Comparison of ENCODE assay signal across 11 cellular contexts in genomic region chr7:64886956-64887545, GRCh38.
"Had no signal": no experiment of that assay in that cellular context is flagged by ENCODE, and none has a peak within 500 bp of the region (broad histone marks: within the 10 kb centered on the region; RNA-seq: fewer than 3 reads in every experiment).

No MANE protein-coding gene starts in this region.

- H3K27ac ChIP-seq: cardiac muscle cell, foreskin keratinocyte, sigmoid colon had no signal

- DNase-seq: activated CD4-positive, alpha-beta T cell treated with anti-CD3 and anti-CD28 coated beads, Interleukin-2, amount 50 U/mL, for 1 hour; activated naive CD4-positive, alpha-beta T cell; activated T-cell treated with anti-CD3 and anti-CD28 coated beads, Interleukin-2, amount 50 U/mL, for 4 hours; foreskin keratinocyte; mucosa of descending colon; occipital lobe; stimulated activated naive CD4-positive, alpha-beta T cell had no signal

- H3K36me3 ChIP-seq: cardiac muscle cell, sigmoid colon had no signal

- H3K4me3 ChIP-seq: cardiac muscle cell, mucosa of descending colon had no signal

- H3K9me3 ChIP-seq: mucosa of descending colon, sigmoid colon had no signal

- H3K9me3 Mint-ChIP-seq: activated T-cell treated with anti-CD3 and anti-CD28 coated beads, Interleukin-2, amount 50 U/mL, for 4 hours had no signal

- H3K27ac Mint-ChIP-seq: nephron, WTC11 had no signal

- H3K27me3 ChIP-seq: sigmoid colon had no signal

- H3K4me3 Mint-ChIP-seq: nephron, WTC11 had no signal

- ATAC-seq: foreskin keratinocyte, mucosa of descending colon had no signal
